1 cellular context compared by ENCODE assay signal in the genomic region with DNA sequence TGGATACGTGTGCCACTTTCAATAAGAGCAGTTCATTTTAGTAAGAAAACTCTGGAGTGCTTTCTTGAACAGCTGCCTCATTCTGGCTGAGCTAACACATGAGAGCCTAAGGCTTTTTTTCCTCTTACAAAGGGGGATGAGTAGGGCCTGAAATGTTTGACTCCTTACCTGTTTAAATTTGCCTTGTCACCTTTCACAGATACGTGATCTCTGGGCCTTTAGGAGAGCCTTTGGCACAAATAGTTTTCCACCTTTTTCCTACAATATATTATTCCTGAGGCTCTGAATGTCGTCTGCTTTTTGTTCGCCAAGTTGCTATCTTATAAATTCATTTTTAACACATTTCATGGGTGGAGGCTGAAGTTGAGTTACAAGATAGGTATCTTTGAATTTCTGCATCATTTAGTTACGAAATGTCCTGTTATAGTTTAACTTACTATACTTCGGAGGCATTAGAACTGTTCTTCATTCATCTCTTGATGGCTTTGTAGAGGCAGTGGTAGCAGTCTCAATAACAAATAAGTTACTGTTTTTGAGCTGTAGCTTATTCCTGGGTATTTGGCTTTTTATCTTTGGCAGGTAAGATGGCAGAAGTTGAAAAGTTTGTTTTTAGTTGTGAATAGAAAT.
TF ChIP-seq lines count a peak whose summit lies in the region.

No MANE protein-coding gene starts in this region.

TF ChIP-seq in HepG2, 621 proteins besides CTCF, POLR2A, EP300 and RAD21 (continued from another document):
- no peak for TF ChIP-seq USF2 (IDR thresholded peaks at IDR 0.05; ENCODE audit: low read depth, low read length)
- TF ChIP-seq USF2 (CRISPR knock-in tag; IDR thresholded peaks at IDR 0.05; ENCODE audit: borderline replicate concordance) = no peak
- no peak for TF ChIP-seq TOE1 (CRISPR knock-in tag; IDR thresholded peaks at IDR 0.05)
- TF ChIP-seq ZBTB14 (CRISPR knock-in tag; IDR thresholded peaks at IDR 0.05) = no peak
- TF ChIP-seq, protein P1, sequence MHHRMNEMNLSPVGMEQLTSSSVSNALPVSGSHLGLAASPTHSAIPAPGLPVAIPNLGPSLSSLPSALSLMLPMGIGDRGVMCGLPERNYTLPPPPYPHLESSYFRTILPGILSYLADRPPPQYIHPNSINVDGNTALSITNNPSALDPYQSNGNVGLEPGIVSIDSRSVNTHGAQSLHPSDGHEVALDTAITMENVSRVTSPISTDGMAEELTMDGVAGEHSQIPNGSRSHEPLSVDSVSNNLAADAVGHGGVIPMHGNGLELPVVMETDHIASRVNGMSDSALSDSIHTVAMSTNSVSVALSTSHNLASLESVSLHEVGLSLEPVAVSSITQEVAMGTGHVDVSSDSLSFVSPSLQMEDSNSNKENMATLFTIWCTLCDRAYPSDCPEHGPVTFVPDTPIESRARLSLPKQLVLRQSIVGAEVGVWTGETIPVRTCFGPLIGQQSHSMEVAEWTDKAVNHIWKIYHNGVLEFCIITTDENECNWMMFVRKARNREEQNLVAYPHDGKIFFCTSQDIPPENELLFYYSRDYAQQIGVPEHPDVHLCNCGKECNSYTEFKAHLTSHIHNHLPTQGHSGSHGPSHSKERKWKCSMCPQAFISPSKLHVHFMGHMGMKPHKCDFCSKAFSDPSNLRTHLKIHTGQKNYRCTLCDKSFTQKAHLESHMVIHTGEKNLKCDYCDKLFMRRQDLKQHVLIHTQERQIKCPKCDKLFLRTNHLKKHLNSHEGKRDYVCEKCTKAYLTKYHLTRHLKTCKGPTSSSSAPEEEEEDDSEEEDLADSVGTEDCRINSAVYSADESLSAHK (CRISPR knock-in tag; IDR thresholded peaks at IDR 0.05; ENCODE audit: borderline replicate concordance) = no peak
- TF ChIP-seq MBNL3 (CRISPR knock-in tag; conservative IDR thresholded peaks at IDR 0.05) = no peak
